ENCODE assay signal across 8 cellular contexts in the genomic region with DNA sequence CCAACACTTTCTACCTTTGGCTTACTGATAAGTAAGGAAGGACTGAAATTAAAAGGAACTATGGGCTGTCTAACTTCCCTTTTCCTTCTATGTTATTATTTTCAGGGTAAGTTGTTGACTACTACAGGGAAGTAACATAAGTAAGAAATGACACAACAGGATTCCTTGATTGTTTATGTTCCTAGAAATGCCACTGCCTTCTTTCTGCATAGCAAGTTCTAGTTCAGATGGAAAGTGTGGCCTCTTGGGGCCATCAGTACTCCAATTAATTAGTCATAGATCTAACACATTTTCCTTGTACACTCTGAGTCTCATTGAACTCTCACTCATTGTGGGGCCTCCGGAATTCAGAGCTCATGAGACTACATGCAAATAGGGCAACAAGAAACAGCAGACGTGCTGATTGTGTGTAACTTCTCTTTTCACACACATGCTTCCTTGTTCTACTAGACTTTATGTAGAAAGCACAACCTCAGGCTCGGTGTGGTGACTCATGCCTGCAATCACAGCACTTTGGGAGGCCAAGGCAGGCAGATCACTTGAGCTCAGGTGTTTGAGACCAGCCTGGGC. TPM values are rescaled to one million over a fixed set of nuclear protein-coding genes. Genes with fewer than 3 reads are reported as not detected.
DNase-seq lines count a peak whose midpoint lies in the region; ATAC-seq, FAIRE-seq and TF ChIP-seq lines count a peak whose summit lies in the region.

No MANE protein-coding gene starts in this region.

- H3K4me2 ChIP-seq in HepG2 (ENCODE audit: low read depth, low read length): no peak overlapping the region

- no peak overlapping the region for H2AFZ ChIP-seq in HepG2 (ENCODE audit: low read length)

- H3K4me3 ChIP-seq in HepG2 (replicated peaks in 1 of 3; ENCODE audit: insufficient read depth in 1 of 3, low read depth in 2 of 3, low read length in 3 of 3): no peak overlapping the region
- H3K4me3 ChIP-seq in esophagus muscularis mucosa: no peak overlapping the region

- H3K27me3 ChIP-seq in HepG2 (ENCODE audit: control insufficient read depth in 1 of 2, insufficient read depth in 2 of 2, low read length in 2 of 2) (no peaks in the 10 kb centered on the region), esophagus muscularis mucosa (no peaks in the 10 kb centered on the region)

- TF ChIP-seq EP300 in HepG2 (IDR thresholded peaks at IDR 0.05; ENCODE audit: low read depth in 2 of 2, low read length in 2 of 2): no peak
- TF ChIP-seq EP300 in HepG2 (CRISPR knock-in tag; IDR thresholded peaks at IDR 0.05; ENCODE audit: borderline replicate concordance): no peak
- no peak for TF ChIP-seq EP300 in esophagus muscularis mucosa (IDR thresholded peaks at IDR 0.05)

- TF ChIP-seq CTCF in HepG2 (CRISPR knock-in tag; IDR thresholded peaks at IDR 0.05): no peak
- no peak for TF ChIP-seq CTCF in esophagus muscularis mucosa (IDR thresholded peaks at IDR 0.05)

- H3K4me1 ChIP-seq in HepG2 (ENCODE audit: insufficient read depth, low read length): peaks cover 29% of the 10 kb centered on the region
- H3K4me1 ChIP-seq in esophagus muscularis mucosa: no peaks in the 10 kb centered on the region

- CTCF ChIA-PET in HepG2 (lab: Yijun Ruan, JAX; ENCODE audit: low intra/inter-chr PET ratio, low total read pairs): no interaction called here

- H3K79me2 ChIP-seq in HepG2 (ENCODE audit: insufficient read depth, low read length): no peaks in the 10 kb centered on the region

- WGBS in HepG2 (ENCODE audit: low lambda C conversion rate): 53% methylated on average over 3 of the region's 3 CpGs
- WGBS in esophagus muscularis mucosa: 85% methylated on average over 2 of the region's 3 CpGs

- peak; percentile 5 for DNase-seq in stimulated activated CD4-positive, alpha-beta T cell treated with anti-CD3 and anti-CD28 coated beads, Interleukin-1b, Interleukin-23, amount 100 ng/mL, for 48 hours
- DNase-seq in stimulated activated CD4-positive, alpha-beta T cell treated with anti-CD3 and anti-CD28 coated beads, Interleukin-2, amount 100 ng/mL, for 48 hours: no peak
- peak; percentile 91 for DNase-seq in SKM-1 treated with dmso at 0.1 percent for 144 hours (lab: John Stamatoyannopoulos, UW; ENCODE audit: unreplicated experiment)
- DNase-seq in HepG2 (ENCODE audit: low spot score): peak; percentile 39
- no peak for DNase-seq in esophagus muscularis mucosa (ENCODE audit: extremely low spot score)
- no peak for DNase-seq in stimulated activated CD4-positive, alpha-beta T cell treated with anti-CD3 and anti-CD28 coated beads, Interleukin-2, amount 100 ng/mL, for 24 hours

- TF ChIP-seq RAD21 in HepG2 (CRISPR knock-in tag; IDR thresholded peaks at IDR 0.05): no peak

- H3K27ac ChIP-seq in HepG2 (ENCODE audit: extremely low read length, insufficient read depth, low read length): no peak overlapping the region
- H3K27ac ChIP-seq in esophagus muscularis mucosa (replicated peaks in 1 of 4): no peak overlapping the region

- H3K9ac ChIP-seq in HepG2 (ENCODE audit: insufficient read depth, low read depth, low read length): no peak overlapping the region

- no TSS peak for BruUV-seq in HepG2 (replicated peaks; lab: Mats Ljungman, UMichigan)

- intact Hi-C loops in HepG2 (cut with micrococcal nuclease; ENCODE audit: unreplicated experiment) (no loop called here), esophagus muscularis mucosa (cut with DNase I) (no loop called here)

- in situ Hi-C loops in HepG2 (cut with HindIII; ENCODE audit: extremely low pct_ligation_motif_present, low pct_unique_long_range_greater_than_20kb): no loop called here

- POLR2A ChIA-PET in HepG2 (lab: Yijun Ruan, JAX): interaction anchor here (1.5 kb wide), 1 partner anchor 43 kb away, joined by 3 read pairs; no protein-coding TSS in a partner anchor

- H3K36me3 ChIP-seq in HepG2 (replicated peaks in 1 of 2; ENCODE audit: control insufficient read depth in 1 of 2, insufficient read depth in 2 of 2, low read length in 2 of 2): no peaks in the 10 kb centered on the region
- no peaks in the 10 kb centered on the region for H3K36me3 ChIP-seq in esophagus muscularis mucosa

- H4K20me1 ChIP-seq in HepG2 (ENCODE audit: insufficient read depth, low read length): no peaks in the 10 kb centered on the region

- TF ChIP-seq POLR2A in HepG2 (IDR thresholded peaks at IDR 0.05; ENCODE audit: insufficient read depth in 1 of 2, low read depth in 2 of 2, low read length in 2 of 2): no peak
- no peak for TF ChIP-seq POLR2A in esophagus muscularis mucosa (IDR thresholded peaks at IDR 0.05; ENCODE audit: low read depth)

- no peak for FAIRE-seq in HepG2 (lab: Jason Lieb, UNC)

- ATAC-seq in HG03280 (IDR thresholded peaks at IDR 0.05; ENCODE audit: unreplicated experiment): peak; percentile 76
- ATAC-seq in HepG2: no peak
- no peak for ATAC-seq in GM18517 (IDR thresholded peaks at IDR 0.05; ENCODE audit: unreplicated experiment)

- H3K9me3 ChIP-seq in HepG2 (ENCODE audit: low read length) (no peaks in the 10 kb centered on the region), esophagus muscularis mucosa (no peaks in the 10 kb centered on the region)

TF ChIP-seq in HepG2, 621 proteins besides CTCF, POLR2A, EP300 and RAD21:
- TF ChIP-seq, protein P1, sequence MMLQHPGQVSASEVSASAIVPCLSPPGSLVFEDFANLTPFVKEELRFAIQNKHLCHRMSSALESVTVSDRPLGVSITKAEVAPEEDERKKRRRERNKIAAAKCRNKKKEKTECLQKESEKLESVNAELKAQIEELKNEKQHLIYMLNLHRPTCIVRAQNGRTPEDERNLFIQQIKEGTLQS (CRISPR knock-in tag; IDR thresholded peaks at IDR 0.05): 0 out of 2 replicates have a peak, but pooled peaks have one; percentile 35
- TF ChIP-seq ELF3 (CRISPR knock-in tag; IDR thresholded peaks at IDR 0.05) (peak; percentile 24; the same call in 1 of the 2 replicates), BCL6 (CRISPR knock-in tag; IDR thresholded peaks at IDR 0.05) (0 out of 2 replicates have a peak, but pooled peaks have one; percentile 21), FOSL2 (CRISPR knock-in tag; IDR thresholded peaks at IDR 0.05) (peak; percentile 85), KLF12 (CRISPR knock-in tag; IDR thresholded peaks at IDR 0.05; ENCODE audit: borderline replicate concordance) (no peak), SALL1 (CRISPR knock-in tag; IDR thresholded peaks at IDR 0.05) (no peak)

RNA-seq across cellular contexts. Expression of a gene that starts 35.3 kb away (rescaled TPM):
- total RNA-seq in HepG2 (2016; rRNA removed; fragmentation: Illumina TruSeq; extraction: Trizol) (59.5 and 75.2 TPM in 2 replicates), esophagus muscularis mucosa (10 to 100 TPM; 45.4 to 66.0 (median 52.3) TPM)
- total RNA-seq in HepG2 (2016; cell fraction: cytosol; rRNA removed; fragmentation: Illumina TruSeq; extraction: Trizol; ENCODE audit: low read depth): 18.4 and 19.7 TPM in 2 replicates
- 58.9 and 80.7 TPM in 2 replicates for total RNA-seq in HepG2 (2016; cell fraction: insoluble cytoplasmic fraction; rRNA removed; fragmentation: Illumina TruSeq; extraction: Trizol)
- total RNA-seq in HepG2 (2016; cell fraction: membrane; rRNA removed; fragmentation: Illumina TruSeq; extraction: Trizol): 28.1 and 29.5 TPM in 2 replicates
- 35.3 and 35.9 TPM in 2 replicates for total RNA-seq in HepG2 (2016; cell fraction: nucleus; rRNA removed; fragmentation: Illumina TruSeq; extraction: Trizol)
- polyA plus RNA-seq in HepG2 (2011; rRNA removed): 38.3 and 49.9 TPM in 2 replicates
- polyA plus RNA-seq in HepG2 (2011; cell fraction: cytosol; rRNA removed): 33.7 and 40.2 TPM in 2 replicates
- 11.1 and 14.5 TPM in 2 replicates for polyA plus RNA-seq in HepG2 (2011; cell fraction: nucleus; rRNA removed)
- polyA plus RNA-seq in HepG2 (2012): 25.4 and 35.3 TPM in 2 replicates
- 9.2 and 10.5 TPM in 2 replicates for polyA plus RNA-seq in HepG2 (2016; cell fraction: cytosol; fragmentation: Illumina TruSeq; extraction: Trizol; ENCODE audit: low read depth)
- 92.1 and 102 TPM in 2 replicates for polyA plus RNA-seq in HepG2 (2016; cell fraction: insoluble cytoplasmic fraction; fragmentation: Illumina TruSeq; extraction: Trizol; ENCODE audit: low read depth)
- 20.4 and 23.5 TPM in 2 replicates for polyA plus RNA-seq in HepG2 (2016; cell fraction: membrane; fragmentation: Illumina TruSeq; extraction: Trizol; ENCODE audit: low read depth)
- 41.6 and 44.3 TPM in 2 replicates for polyA plus RNA-seq in HepG2 (2016; cell fraction: nucleus; fragmentation: Illumina TruSeq; extraction: Trizol; ENCODE audit: insufficient read depth, low read depth)
- 16.6 and 21.9 TPM in 2 replicates for polyA minus RNA-seq in HepG2 (2011; rRNA and poly(A)+ RNA removed; ENCODE audit: low replicate concordance)
- 15.9 and 16.9 TPM in 2 replicates for polyA minus RNA-seq in HepG2 (2011; cell fraction: cytosol; rRNA and poly(A)+ RNA removed)
- 23.2 and 25.1 TPM in 2 replicates for polyA minus RNA-seq in HepG2 (2011; cell fraction: nucleus; rRNA and poly(A)+ RNA removed)

RNA-seq across cellular contexts. Expression of a gene that starts 42.0 kb away (rescaled TPM):
- total RNA-seq in HepG2 (2016; rRNA removed; fragmentation: Illumina TruSeq; extraction: Trizol) (98.9 and 177 TPM in 2 replicates), esophagus muscularis mucosa (100 to 1,000 TPM; 107 to 139 (median 127) TPM)
- 15.4 and 20.0 TPM in 2 replicates for total RNA-seq in HepG2 (2016; cell fraction: cytosol; rRNA removed; fragmentation: Illumina TruSeq; extraction: Trizol; ENCODE audit: low read depth)
- 99.7 and 175 TPM in 2 replicates for total RNA-seq in HepG2 (2016; cell fraction: insoluble cytoplasmic fraction; rRNA removed; fragmentation: Illumina TruSeq; extraction: Trizol)
- 41.7 and 45.4 TPM in 2 replicates for total RNA-seq in HepG2 (2016; cell fraction: membrane; rRNA removed; fragmentation: Illumina TruSeq; extraction: Trizol)
- 83.0 and 86.5 TPM in 2 replicates for total RNA-seq in HepG2 (2016; cell fraction: nucleus; rRNA removed; fragmentation: Illumina TruSeq; extraction: Trizol)
- 78.8 and 95.2 TPM in 2 replicates for polyA plus RNA-seq in HepG2 (2011; rRNA removed)
- 51.1 and 75.1 TPM in 2 replicates for polyA plus RNA-seq in HepG2 (2011; cell fraction: cytosol; rRNA removed)
- polyA plus RNA-seq in HepG2 (2011; cell fraction: nucleus; rRNA removed): 20.4 and 20.8 TPM in 2 replicates
- 60.1 and 77.8 TPM in 2 replicates for polyA plus RNA-seq in HepG2 (2012)
- 5.9 and 6.6 TPM in 2 replicates for polyA plus RNA-seq in HepG2 (2016; cell fraction: cytosol; fragmentation: Illumina TruSeq; extraction: Trizol; ENCODE audit: low read depth)
- 137 and 142 TPM in 2 replicates for polyA plus RNA-seq in HepG2 (2016; cell fraction: insoluble cytoplasmic fraction; fragmentation: Illumina TruSeq; extraction: Trizol; ENCODE audit: low read depth)
- polyA plus RNA-seq in HepG2 (2016; cell fraction: membrane; fragmentation: Illumina TruSeq; extraction: Trizol; ENCODE audit: low read depth): 15.0 and 16.7 TPM in 2 replicates
- polyA plus RNA-seq in HepG2 (2016; cell fraction: nucleus; fragmentation: Illumina TruSeq; extraction: Trizol; ENCODE audit: insufficient read depth, low read depth): 48.0 and 52.6 TPM in 2 replicates
- 114 and 126 TPM in 2 replicates for polyA minus RNA-seq in HepG2 (2011; rRNA and poly(A)+ RNA removed; ENCODE audit: low replicate concordance)
- polyA minus RNA-seq in HepG2 (2011; cell fraction: cytosol; rRNA and poly(A)+ RNA removed): 36.9 and 45.1 TPM in 2 replicates
- polyA minus RNA-seq in HepG2 (2011; cell fraction: nucleus; rRNA and poly(A)+ RNA removed): 152 and 235 TPM in 2 replicates

Comparison
In these comparisons a context has a peak if more than half of its experiments do, and no peak if none do; other contexts are left out.
1. DNase-seq: peak in stimulated activated CD4-positive, alpha-beta T cell treated with anti-CD3 and anti-CD28 coated beads, Interleukin-1b, Interleukin-23, amount 100 ng/mL, for 48 hours (single experiment), SKM-1 treated with dmso at 0.1 percent for 144 hours (single experiment) and HepG2 (single experiment); none in stimulated activated CD4-positive, alpha-beta T cell treated with anti-CD3 and anti-CD28 coated beads, Interleukin-2, amount 100 ng/mL, for 48 hours (0 of 2), esophagus muscularis mucosa (single experiment) and stimulated activated CD4-positive, alpha-beta T cell treated with anti-CD3 and anti-CD28 coated beads, Interleukin-2, amount 100 ng/mL, for 24 hours (0 of 2).